ENCODE assay signal across 1 cellular context in the genomic region with DNA sequence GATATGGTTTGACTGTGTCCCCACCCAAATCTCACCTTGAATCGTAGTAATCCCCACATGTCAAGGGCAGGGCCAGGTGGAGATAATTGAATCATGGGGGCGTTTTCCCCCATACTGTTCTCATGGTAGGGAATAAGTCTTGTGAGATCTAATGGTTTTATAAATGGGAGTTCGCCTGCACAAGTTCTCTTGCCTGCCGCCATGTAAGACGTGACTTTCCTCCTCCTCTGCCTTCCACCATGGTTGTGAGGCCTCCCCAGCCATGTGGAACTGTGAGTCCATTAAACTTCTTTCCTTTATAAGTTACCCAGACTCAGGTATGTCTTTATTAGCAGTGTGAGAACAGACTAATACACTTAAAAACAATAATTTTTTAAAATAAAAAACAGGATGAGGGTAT. TPM values are rescaled to one million over a fixed set of nuclear protein-coding genes. Genes with fewer than 3 reads are reported as not detected.
"Had no signal": no experiment of that assay in that cellular context is flagged by ENCODE, and none has a peak within 500 bp of the region (broad histone marks: within the 10 kb centered on the region; RNA-seq: fewer than 3 reads in every experiment).

No MANE protein-coding gene starts in this region.

RNA-seq across cellular contexts. Expression of gene SPRY4, which starts 52.2 kb away (rescaled TPM):
- total RNA-seq: naive thymus-derived CD8-positive, alpha-beta T cell had no signal
- polyA plus RNA-seq: naive thymus-derived CD8-positive, alpha-beta T cell had no signal
